ENCODE assay signal across 7 cellular contexts in genomic region chr6:32854376-32855178, GRCh38. TPM values are rescaled to one million over a fixed set of nuclear protein-coding genes. Genes with fewer than 3 reads are reported as not detected.
DNase-seq lines count a peak whose midpoint lies in the region; ATAC-seq and TF ChIP-seq lines count a peak whose summit lies in the region.

No MANE protein-coding gene starts in this region.

- no TSS peak for BruUV-seq in MCF 10A (replicated peaks; lab: Mats Ljungman, UMichigan)

- peaks cover 21% of the 10 kb centered on the region for H3K4me1 Mint-ChIP-seq in MCF 10A (ENCODE audit: insufficient read depth, unreplicated experiment)

- H3K9me3 Mint-ChIP-seq in MCF 10A (ENCODE audit: unreplicated experiment), result no peaks in the 10 kb centered on the region

- intact Hi-C loops in MCF 10A (cut with micrococcal nuclease), result loop anchor here (1.0 kb wide), 3 partner anchors 14 to 28 kb away; partner anchors contain the start of gene TAP2

- H3K4me3 Mint-ChIP-seq in MCF 10A (ENCODE audit: unreplicated experiment), result peak overlapping the region; percentile 99

- POLR2A ChIA-PET in MCF 10A (lab: Yijun Ruan, JAX), result interaction anchor here (0.6 to 5.6 kb wide), 14 partner anchors 11 to 1580 kb away, joined by 3 to 111 read pairs (median 4); partner anchors contain the start of genes PSMB8 and TAP2

- no peak for TF ChIP-seq CTCF in MCF 10A (IDR thresholded peaks at IDR 0.05; ENCODE audit: unreplicated experiment)

- peak; percentile 8 for DNase-seq in SW480 (ENCODE audit: low spot score)
- peak; percentile 28 for DNase-seq in MCF 10A (ENCODE audit: unreplicated experiment)
- peak; percentile 8 for DNase-seq in iPS-NIHi11 (ENCODE audit: low spot score)
- DNase-seq in stimulated activated CD4-positive, alpha-beta T cell treated with anti-CD3 and anti-CD28 coated beads, Interleukin-1b, Interleukin-23, amount 100 ng/mL, for 48 hours, result peak; percentile 54

- ATAC-seq in GM18517 (IDR thresholded peaks at IDR 0.05; ENCODE audit: unreplicated experiment), result peak; percentile 8
- ATAC-seq in HG03025 (IDR thresholded peaks at IDR 0.05; ENCODE audit: low FRiP score, unreplicated experiment), result peak; percentile 7
- no peak for ATAC-seq in HG03565 (IDR thresholded peaks at IDR 0.05; ENCODE audit: unreplicated experiment)

- H3K27me3 Mint-ChIP-seq in MCF 10A (ENCODE audit: insufficient read depth, unreplicated experiment), result no peaks in the 10 kb centered on the region

- CTCF ChIA-PET in MCF 10A (lab: Yijun Ruan, JAX), result interaction anchor here (0.6 to 5.7 kb wide), 14 partner anchors 10 to 666 kb away, joined by 3 to 110 read pairs (median 4); partner anchors contain the start of gene TAP2

- peak overlapping the region; percentile 94 for H3K27ac Mint-ChIP-seq in MCF 10A (ENCODE audit: low read depth, unreplicated experiment)

- H3K36me3 Mint-ChIP-seq in MCF 10A (ENCODE audit: insufficient read depth, unreplicated experiment), result peaks cover 16% of the 10 kb centered on the region

RNA-seq across cellular contexts. Expression of gene PSMB9, which starts 0.6 kb away (rescaled TPM):
- 3.5 and 4.4 TPM in 2 replicates for total RNA-seq in MCF 10A (2022)

RNA-seq across cellular contexts. Expression of gene TAP1, which starts 1.1 kb away (rescaled TPM):
- total RNA-seq in MCF 10A (2022), result 32.3 and 35.2 TPM in 2 replicates

RNA-seq across cellular contexts. Expression of gene PSMB8, which starts 10.7 kb away (rescaled TPM):
- total RNA-seq in MCF 10A (2022), result 34.1 and 47.3 TPM in 2 replicates

RNA-seq across cellular contexts. Expression of gene TAP2, which starts 16.0 kb away (rescaled TPM):
- total RNA-seq in MCF 10A (2022), result 43.3 and 61.2 TPM in 2 replicates

RNA-seq across cellular contexts. Expression of gene HLA-DOB, which starts 37.8 kb away (rescaled TPM):
- total RNA-seq in MCF 10A (2022), result 0.56 and 0.79 TPM in 2 replicates
